Comparison of ENCODE assay signal across 8 cellular contexts in genomic region chr20:21100590-21101452, GRCh38. TPM values are rescaled to one million over a fixed set of nuclear protein-coding genes. Genes with fewer than 3 reads are reported as not detected.
DNase-seq lines count a peak whose midpoint lies in the region; ATAC-seq and TF ChIP-seq lines count a peak whose summit lies in the region.

No MANE protein-coding gene starts in this region.

- peaks cover 6% of the 10 kb centered on the region for H3K4me1 Mint-ChIP-seq in Caco-2 (ENCODE audit: low read depth, unreplicated experiment)

- WGBS in smooth muscle cell (ENCODE audit: low lambda C conversion rate): 1% methylated on average over 52 of the region's 64 CpGs

- H3K36me3 ChIP-seq in Caco-2 (ENCODE audit: control insufficient read depth, insufficient read depth, low read length) (no peaks in the 10 kb centered on the region), iPS-15b (ENCODE audit: control insufficient read depth, insufficient read depth, low read length) (no peaks in the 10 kb centered on the region), smooth muscle cell (ENCODE audit: low read depth) (no peaks in the 10 kb centered on the region)

- H3K79me2 ChIP-seq in smooth muscle cell (ENCODE audit: low read depth): no peaks in the 10 kb centered on the region

- H3K9ac ChIP-seq in iPS-15b (ENCODE audit: low read depth, low read length) (no peak overlapping the region), smooth muscle cell (ENCODE audit: low read depth) (peak overlapping the region; percentile 11)

- H4K20me1 ChIP-seq in smooth muscle cell (ENCODE audit: low read depth): no peaks in the 10 kb centered on the region

- peak overlapping the region; percentile 100 for H3K27ac Mint-ChIP-seq in Caco-2 (ENCODE audit: unreplicated experiment)

- H2AFZ ChIP-seq in smooth muscle cell (ENCODE audit: low read depth): peak overlapping the region; percentile 64

- H3K4me1 ChIP-seq in Caco-2 (no peaks in the 10 kb centered on the region; the same call in 1 of the 2 replicates), iPS-15b (ENCODE audit: control insufficient read depth, insufficient read depth, low read length) (peaks cover 17% of the 10 kb centered on the region), smooth muscle cell (ENCODE audit: low read depth) (peaks cover 47% of the 10 kb centered on the region)

- H3K36me3 Mint-ChIP-seq in Caco-2 (ENCODE audit: insufficient read depth, unreplicated experiment): peaks cover 13% of the 10 kb centered on the region

- BruUV-seq in Caco-2 (replicated peaks; lab: Mats Ljungman, UMichigan): TSS peak; percentile 61

- CTCF ChIA-PET in Caco-2 (lab: Charles Lee): interaction anchor here (0.6 to 3.0 kb wide), 7 partner anchors 19 to 263 kb away, joined by 4 to 18 read pairs (median 6); partner anchors contain the start of gene KIZ

- H3F3A ChIP-seq in smooth muscle cell (ENCODE audit: low read depth): no peaks in the 10 kb centered on the region

- H3K27me3 ChIP-seq in Caco-2 (replicated peaks; ENCODE audit: control insufficient read depth, insufficient read depth, low read length) (no peaks in the 10 kb centered on the region), iPS-15b (ENCODE audit: control insufficient read depth, insufficient read depth, low read length) (peaks cover 83% of the 10 kb centered on the region), smooth muscle cell (ENCODE audit: low read depth) (peaks cover 100% of the 10 kb centered on the region)

- peaks cover 4% of the 10 kb centered on the region for H3K27me3 Mint-ChIP-seq in Caco-2 (ENCODE audit: insufficient read depth, unreplicated experiment)

- TF ChIP-seq CTCF in Caco-2 (IDR thresholded peaks at IDR 0.05; ENCODE audit: insufficient read depth in 1 of 2, low read depth in 1 of 2, low read length in 1 of 2, severe bottlenecking in 1 of 2, unreplicated experiment in 1 of 2) (no peak), smooth muscle cell (IDR thresholded peaks at IDR 0.05; ENCODE audit: borderline replicate concordance, insufficient read depth, poor library complexity, severe bottlenecking) (no peak)

- H3K9me3 Mint-ChIP-seq in Caco-2 (ENCODE audit: unreplicated experiment): no peaks in the 10 kb centered on the region

- H3K4me2 ChIP-seq in smooth muscle cell: peak overlapping the region; percentile 86

- H3K27ac ChIP-seq in smooth muscle cell (ENCODE audit: low read depth): no peak overlapping the region

- H3K9me3 ChIP-seq in Caco-2 (no peaks in the 10 kb centered on the region), iPS-15b (ENCODE audit: control insufficient read depth, insufficient read depth, low read length) (no peaks in the 10 kb centered on the region), smooth muscle cell (replicated peaks; ENCODE audit: low read depth) (no peaks in the 10 kb centered on the region)

- DNase-seq in Caco-2: peak in 1 of 2 experiments; percentile 65
- peak; percentile 42 for DNase-seq in LoVo (ENCODE audit: low spot score)
- DNase-seq in activated CD8-positive, alpha-beta memory T cell treated with anti-CD3 and anti-CD28 coated beads, Interleukin-2, amount 50 U/mL, for 48 hours: peak; percentile 63
- no peak for DNase-seq in smooth muscle cell (lab: John Stamatoyannopoulos, UW; ENCODE audit: unreplicated experiment)
- no peak for DNase-seq in NCI-H1105 (lab: John Stamatoyannopoulos, UW)

- H3K4me3 ChIP-seq in Caco-2 (ENCODE audit: low read depth, low read length) (peak overlapping the region; percentile 56), iPS-15b (ENCODE audit: low read depth, low read length) (peak overlapping the region; percentile 71), smooth muscle cell (peak overlapping the region; percentile 44)

- intact Hi-C loops in Caco-2 (cut with micrococcal nuclease; ENCODE audit: unreplicated experiment): loop anchor here (2.0 kb wide), 1 partner anchor 74 kb away; no protein-coding TSS in a partner anchor

- POLR2A ChIA-PET in Caco-2 (lab: Charles Lee): interaction anchor here (0.6 to 2.9 kb wide), 3 partner anchors 25 to 125 kb away, joined by 4 to 16 read pairs (median 4); partner anchors contain the start of gene KIZ

- ATAC-seq in HG03342 (IDR thresholded peaks at IDR 0.05; ENCODE audit: unreplicated experiment) (no peak), HG02840 (IDR thresholded peaks at IDR 0.05; ENCODE audit: low FRiP score, unreplicated experiment) (no peak)

- peak overlapping the region; percentile 97 for H3K4me3 Mint-ChIP-seq in Caco-2 (ENCODE audit: unreplicated experiment)

RNA-seq across cellular contexts. Expression of gene LINC00237, which starts 5.3 kb away (rescaled TPM):
- total RNA-seq in Caco-2 (2022): 1.5 and 1.8 TPM in 2 replicates
- total RNA-seq in smooth muscle cell: not detected in 2 replicates
- not detected in 2 replicates for polyA plus RNA-seq in smooth muscle cell

RNA-seq across cellular contexts. Expression of gene KIZ, which starts 25.1 kb away (rescaled TPM):
- 21.0 and 31.8 TPM in 2 replicates for total RNA-seq in Caco-2 (2022)
- total RNA-seq in smooth muscle cell: 20.5 and 20.9 TPM in 2 replicates
- polyA plus RNA-seq in smooth muscle cell: 16.9 and 19.2 TPM in 2 replicates

Comparison
In these comparisons a context has a peak if more than half of its experiments do, and no peak if none do; other contexts are left out.
1. DNase-seq: peak in LoVo (single experiment) and activated CD8-positive, alpha-beta memory T cell treated with anti-CD3 and anti-CD28 coated beads, Interleukin-2, amount 50 U/mL, for 48 hours (single experiment); none in smooth muscle cell (single experiment) and NCI-H1105 (single experiment).
2. Peak in every context shown above with its lines, with median percentiles within 50 percentile points of each other: H3K4me3 ChIP-seq.